Comparison of ENCODE assay signal across 8 cellular contexts in genomic region chr2:241103176-241103595, GRCh38. TPM values are rescaled to one million over a fixed set of nuclear protein-coding genes. Genes with fewer than 3 reads are reported as not detected.
A peak's percentile ranks its signal among the peaks of the same experiment; 100 is the strongest.
DNase-seq lines count a peak whose midpoint lies in the region; ATAC-seq and TF ChIP-seq lines count a peak whose summit lies in the region.

No MANE protein-coding gene starts in this region.

- H3K36me3 Mint-ChIP-seq in T-helper 17 cell (ENCODE audit: low read depth), result peaks cover 6% of the 10 kb centered on the region

- H3K4me2 ChIP-seq in GM23248 (ENCODE audit: unreplicated experiment), result peak overlapping the region; percentile 91

- H3K79me2 ChIP-seq in GM23248 (ENCODE audit: insufficient read depth), result peaks cover 50% of the 10 kb centered on the region

- intact Hi-C loops in gastrocnemius medialis (cut with DNase I; ENCODE audit: low total_unique reads), result loop anchor here (2.0 to 10.0 kb wide), 5 partner anchors 48 to 188 kb away; partner anchors contain the start of genes PPP1R7 and SNED1

- 0 out of 2 replicates have a peak, but pooled peaks cover 4% of the 10 kb centered on the region for H3F3A ChIP-seq in GM23248 (ENCODE audit: insufficient read depth)

- no peaks in the 10 kb centered on the region for H3K9me2 ChIP-seq in GM23248 (ENCODE audit: insufficient read depth)

- TF ChIP-seq CTCF in fibroblast of the aortic adventitia (IDR thresholded peaks at IDR 0.05; ENCODE audit: insufficient read depth, low read length) (no peak), gastrocnemius medialis (IDR thresholded peaks at IDR 0.05 in 4 of 5, conservative IDR thresholded peaks at IDR 0.05 in 1 of 5) (no peak)

- H3K27ac ChIP-seq in GM23248 (0 out of 2 replicates have a peak overlapping the region, but pooled peaks have one; percentile 56), gastrocnemius medialis (peak overlapping the region in 3 of 4 donors; percentile 88 to 90 (median 89))

- no peaks in the 10 kb centered on the region for H3K27me3 Mint-ChIP-seq in T-helper 17 cell

- peaks cover 18% of the 10 kb centered on the region for H3K4me1 Mint-ChIP-seq in T-helper 17 cell

- peak overlapping the region; percentile 98 for H3K27ac Mint-ChIP-seq in T-helper 17 cell

- peak overlapping the region; percentile 97 for H3K4me3 ChIP-seq in GM23248
- H3K4me3 ChIP-seq in fibroblast of the aortic adventitia (ENCODE audit: low read depth, low read length), result peak overlapping the region; percentile 91
- H3K4me3 ChIP-seq in gastrocnemius medialis, result peak overlapping the region; percentile 89 to 99 (median 94)

- peak overlapping the region; percentile 100 for H2AFZ ChIP-seq in GM23248

- ATAC-seq in T-helper 17 cell (no peak), gastrocnemius medialis (no peak), HG03571 (IDR thresholded peaks at IDR 0.05; ENCODE audit: unreplicated experiment) (no peak), HG02610 (IDR thresholded peaks at IDR 0.05; ENCODE audit: unreplicated experiment) (no peak)

- no peaks in the 10 kb centered on the region for H4K20me1 ChIP-seq in GM23248 (ENCODE audit: insufficient read depth)

- H3K4me1 ChIP-seq in GM23248 (ENCODE audit: insufficient read depth), result peaks cover 12% of the 10 kb centered on the region
- peaks cover 24 to 26% of the 10 kb centered on the region in 2 donors for H3K4me1 ChIP-seq in gastrocnemius medialis

- peak overlapping the region; percentile 92 for H3K9ac ChIP-seq in GM23248

- H3K36me3 ChIP-seq in GM23248 (ENCODE audit: low read depth) (no peaks in the 10 kb centered on the region), gastrocnemius medialis (peaks cover 0 to 11% of the 10 kb centered on the region in 2 donors)

- WGBS in GM23248 (ENCODE audit: low coverage in 1 of 2, low lambda C conversion rate in 2 of 2, missing lambda C conversion rate in 2 of 2), 2 experiments, result 60 to 61% methylated on average over 5 of the region's 5 CpGs

- in situ Hi-C loops in GM23248 (cut with MboI), result no loop called here
- in situ Hi-C loops in gastrocnemius medialis (cut with MboI; ENCODE audit: low sequenced_read_pairs in 4 of 4), result no loop called here

- H3K27me3 ChIP-seq in GM23248 (replicated peaks; ENCODE audit: insufficient read depth), result no peaks in the 10 kb centered on the region
- no peaks in the 10 kb centered on the region for H3K27me3 ChIP-seq in gastrocnemius medialis

- H3K9me3 ChIP-seq in GM23248 (ENCODE audit: low read depth) (no peaks in the 10 kb centered on the region), T-helper 17 cell (ENCODE audit: control insufficient read depth, low read length, poor library complexity, severe bottlenecking) (no peaks in the 10 kb centered on the region), gastrocnemius medialis (no peaks in the 10 kb centered on the region)

- DNase-seq in GM23248 (no peak), T-helper 17 cell (no peak), fibroblast of the aortic adventitia (ENCODE audit: low read depth) (peak; percentile 9), gastrocnemius medialis (no peak), cerebellum (ENCODE audit: low spot score) (no peak), Ammon's horn (ENCODE audit: low spot score) (no peak)

- peak overlapping the region; percentile 94 for H3K4me3 Mint-ChIP-seq in T-helper 17 cell

- no peak for TF ChIP-seq POLR2A in gastrocnemius medialis (IDR thresholded peaks at IDR 0.05)

RNA-seq across cellular contexts. Expression of gene MTERF4, which starts 1.1 kb away (rescaled TPM):
- 21.0 and 39.8 TPM in 2 replicates for total RNA-seq in GM23248 (2014; rRNA removed; shearing (Covaris generic))
- 15.1 and 15.8 TPM in 2 replicates for polyA plus RNA-seq in GM23248 (2016; fragmentation: Nextera tagmentation; extraction: Ambion mirVana)
- total RNA-seq in T-helper 17 cell (10 to 100 TPM; 66.7 to 82.9 TPM), fibroblast of the aortic adventitia (ENCODE audit: low replicate concordance) (36.5 and 73.4 TPM in 2 replicates), gastrocnemius medialis (10 to 100 TPM; 21.8 to 49.3 (median 37.0) TPM), cerebellum (64.7 TPM)

RNA-seq across cellular contexts. Expression of gene PASK, which starts 46.1 kb away (rescaled TPM):
- total RNA-seq in GM23248 (2014; rRNA removed; shearing (Covaris generic)), result 0.38 and 2.1 TPM in 2 replicates
- polyA plus RNA-seq in GM23248 (2016; fragmentation: Nextera tagmentation; extraction: Ambion mirVana), result 0.56 and 0.91 TPM in 2 replicates
- total RNA-seq in T-helper 17 cell (100 to 1,000 TPM; 108 to 163 TPM), fibroblast of the aortic adventitia (ENCODE audit: low replicate concordance) (3.8 and 21.9 TPM in 2 replicates), gastrocnemius medialis (under 1 TPM; 0.10 to 0.36 (median 0.28) TPM), cerebellum (17.0 TPM)

RNA-seq across cellular contexts. Expression of gene PPP1R7, which starts 47.1 kb away (rescaled TPM):
- 44.6 and 53.1 TPM in 2 replicates for total RNA-seq in GM23248 (2014; rRNA removed; shearing (Covaris generic))
- polyA plus RNA-seq in GM23248 (2016; fragmentation: Nextera tagmentation; extraction: Ambion mirVana), result 107 and 110 TPM in 2 replicates
- total RNA-seq in T-helper 17 cell (10 to 100 TPM; 40.0 to 54.8 TPM), fibroblast of the aortic adventitia (ENCODE audit: low replicate concordance) (41.2 and 70.0 TPM in 2 replicates), gastrocnemius medialis (10 to 100 TPM; 58.6 to 87.8 (median 67.2) TPM), cerebellum (23.1 TPM)
